ENCODE assay signal across 23 cellular contexts in genomic region chr6:129697788-129698187, GRCh38.
"Had no signal": no experiment of that assay in that cellular context is flagged by ENCODE, and none has a peak within 500 bp of the region (broad histone marks: within the 10 kb centered on the region; RNA-seq: fewer than 3 reads in every experiment).

No MANE protein-coding gene starts in this region.

- H3K36me3 ChIP-seq: adrenal gland, breast epithelium had no signal

- H3K4me2 ChIP-seq: PC-9 had no signal

- H3K27me3 ChIP-seq: adrenal gland, body of pancreas, breast epithelium had no signal

- H3K4me1 ChIP-seq: breast epithelium had no signal

- FAIRE-seq: astrocyte, RCC 7860, TTC549 had no signal

- DNase-seq: activated CD4-positive, alpha-beta T cell treated with anti-CD3 and anti-CD28 coated beads, Interleukin-2, amount 50 U/mL, for 4 hours; activated CD8-positive, alpha-beta T cell treated with anti-CD3 and anti-CD28 coated beads for 36 hours; activated gamma-delta T cell; activated naive CD4-positive, alpha-beta T cell treated with Interleukin-2 at 50 U/mL for 16 hours; activated T-cell treated with anti-CD3 and anti-CD28 coated beads, Interleukin-2, amount 50 U/mL, for 1 hour; activated T-cell treated with anti-CD3 and anti-CD28 coated beads, Interleukin-2, amount 50 U/mL, for 72 hours; adrenal gland; body of pancreas; NCI-H1105; NCI-H1417 treated with DMSO at 0.1 percent for 48 hours; NCI-H1694; NCI-H1930; NCI-H2081 treated with DMSO at 0.1 percent for 48 hours; NCI-H345; NCI-H524 treated with DMSO at 0.1 percent for 48 hours; PC-9; Right ventricle myocardium superior had no signal

- H3K4me3 ChIP-seq: adrenal gland, body of pancreas, breast epithelium, PC-9 had no signal

- H2AFZ ChIP-seq: PC-9 had no signal

- ATAC-seq: activated CD8-positive, alpha-beta T cell treated with anti-CD3 and anti-CD28 coated beads for 36 hours; activated naive CD4-positive, alpha-beta T cell treated with anti-CD3 and anti-CD28 coated beads, Interleukin-2, amount 50 U/mL, for 72 hours; activated T-cell treated with anti-CD3 and anti-CD28 coated beads, Interleukin-2, amount 50 U/mL, for 72 hours; body of pancreas had no signal

- H3K9me3 ChIP-seq: adrenal gland, body of pancreas, breast epithelium had no signal

- H3K27ac ChIP-seq: breast epithelium, PC-9, RWPE1 had no signal
